In genomic region chr5:135457424-135458071, GRCh38 we compare ENCODE assay signal across 8 cellular contexts. TPM values are rescaled to one million over a fixed set of nuclear protein-coding genes. Genes with fewer than 3 reads are reported as not detected.
A peak's percentile ranks its signal among the peaks of the same experiment; 100 is the strongest.
DNase-seq lines count a peak whose midpoint lies in the region; ATAC-seq and TF ChIP-seq lines count a peak whose summit lies in the region.

No MANE protein-coding gene starts in this region.

- H3K27me3 Mint-ChIP-seq in WTC11 (ENCODE audit: low read depth): peaks cover 51% of the 10 kb centered on the region

- TF ChIP-seq CTCF in WTC11 (IDR thresholded peaks at IDR 0.05) (peak; percentile 73), liver (IDR thresholded peaks at IDR 0.05; ENCODE audit: low read depth, low read length, missing input control) (peak; percentile 69)

- H3K36me3 Mint-ChIP-seq in WTC11: no peaks in the 10 kb centered on the region

- peaks cover 0 to 2% (median 0%) of the 10 kb centered on the region in 4 donors for H3K4me1 ChIP-seq in liver (ENCODE audit: control insufficient read depth in 4 of 4, insufficient read depth in 4 of 4, low read length in 3 of 4)

- 46% methylated on average over 9 of the region's 9 CpGs for WGBS in liver

- no peak overlapping the region for H3K27ac Mint-ChIP-seq in WTC11

- peaks cover 3% of the 10 kb centered on the region; the same call in 1 of the 2 replicates for H3K4me1 Mint-ChIP-seq in WTC11

- H3K9me3 ChIP-seq in liver (ENCODE audit: control insufficient read depth in 4 of 4, low read length in 3 of 4): no peaks in the 10 kb centered on the region

- CTCF ChIA-PET in WTC11 (lab: Charles Lee): interaction anchor here (0.6 to 11.9 kb wide), 44 partner anchors 9 to 453 kb away, joined by 3 to 524 read pairs (median 4); partner anchors contain the start of genes CXCL14, DCANP1 and SLC25A48

- no peak overlapping the region for H3K9ac ChIP-seq in liver (ENCODE audit: low read depth in 1 of 2, low read length in 2 of 2)

- H3K4me3 Mint-ChIP-seq in WTC11: no peak overlapping the region

- peaks cover 0 to 8% (median 0%) of the 10 kb centered on the region in 4 donors for H3K27me3 ChIP-seq in liver (ENCODE audit: control insufficient read depth in 4 of 4, insufficient read depth in 4 of 4, low read length in 3 of 4)

- POLR2A ChIA-PET in WTC11 (lab: Charles Lee): interaction anchor here (1.0 kb wide), 1 partner anchor 18 kb away, joined by 3 read pairs; no protein-coding TSS in a partner anchor

- no peaks in the 10 kb centered on the region for H3K9me3 Mint-ChIP-seq in WTC11

- H3K27ac ChIP-seq in liver (ENCODE audit: low read depth in 1 of 2, low read length in 2 of 2): no peak overlapping the region

- no peaks in the 10 kb centered on the region for H3K36me3 ChIP-seq in liver (ENCODE audit: control insufficient read depth in 4 of 4, insufficient read depth in 3 of 4, low read depth in 1 of 4, low read length in 3 of 4)

- peak; percentile 57 to 77 for TF ChIP-seq RAD21 in liver (IDR thresholded peaks at IDR 0.05)

- no peak overlapping the region for H3K4me3 ChIP-seq in liver (ENCODE audit: low read depth in 1 of 3, low read length in 3 of 3)

- DNase-seq in NCI-H1417 (lab: John Stamatoyannopoulos, UW): peak; percentile 25 to 70 (median 59)
- no peak for DNase-seq in NCI-H1417 treated with DMSO at 0.1 percent for 48 hours (lab: John Stamatoyannopoulos, UW)
- DNase-seq in NCI-H1930 (lab: John Stamatoyannopoulos, UW): peak; percentile 34 to 41
- peak; percentile 88 for DNase-seq in WTC11 (ENCODE audit: low spot score)
- DNase-seq in cerebellar cortex (ENCODE audit: low spot score): peak; percentile 87
- DNase-seq in stimulated activated CD8-positive, alpha-beta memory T cell treated with anti-CD3 and anti-CD28 coated beads, Interleukin-12 subunit alpha, Interleukin-12 subunit beta, amount 100 ng/mL, for 1 hour (ENCODE audit: low read depth): peak; percentile 26

- ATAC-seq in HG02642 (IDR thresholded peaks at IDR 0.05; ENCODE audit: poor library complexity, unreplicated experiment) (peak; percentile 60), WTC11 (peak; percentile 81)

TF ChIP-seq in WTC11, 78 proteins besides CTCF, POLR2A, EP300 and RAD21:
- TF ChIP-seq FOXK1 (CRISPR knock-in tag; IDR thresholded peaks at IDR 0.05) (no peak), FOXP4 (CRISPR knock-in tag; IDR thresholded peaks at IDR 0.05) (no peak), MXD4 (CRISPR knock-in tag; IDR thresholded peaks at IDR 0.05; ENCODE audit: borderline replicate concordance) (no peak), HMGXB4 (CRISPR knock-in tag; IDR thresholded peaks at IDR 0.05) (0 out of 2 replicates have a peak, but pooled peaks have one; percentile 36), ZNF263 (CRISPR knock-in tag; IDR thresholded peaks at IDR 0.05; ENCODE audit: low read depth) (peak; percentile 88), ZNF121 (CRISPR knock-in tag; IDR thresholded peaks at IDR 0.05) (peak; percentile 58; the same call in 1 of the 2 replicates), ATF2 (CRISPR knock-in tag; IDR thresholded peaks at IDR 0.05; ENCODE audit: borderline replicate concordance, low read depth) (no peak)
TF ChIP-seq in WTC11: peak in this region for 3.

TF ChIP-seq in liver, 16 proteins besides CTCF, POLR2A, EP300 and RAD21:
- TF ChIP-seq ATF3 (IDR thresholded peaks at IDR 0.05) (no peak), FOXA1 (IDR thresholded peaks at IDR 0.05) (no peak), RXRA (IDR thresholded peaks at IDR 0.05) (no peak), FOXA2 (IDR thresholded peaks at IDR 0.05) (no peak), JUND (IDR thresholded peaks at IDR 0.05) (no peak), TAF1 (conservative IDR thresholded peaks at IDR 0.05) (no peak)

RNA-seq across cellular contexts. Expression of gene TIFAB, which starts 5.4 kb away (rescaled TPM):
- total RNA-seq in WTC11 (2021) (not detected in 3 replicates), liver (under 1 TPM in 1 of 2 donors, not detected in 1; 0.47 TPM)
- polyA plus RNA-seq in liver: under 1 TPM in 1 of 2 donors, not detected in 1; 0.02 TPM

RNA-seq across cellular contexts. Expression of gene DCANP1, which starts 10.4 kb away (rescaled TPM):
- not detected in 3 replicates for total RNA-seq in WTC11 (2021)
- total RNA-seq in liver: under 1 TPM in 1 of 2 donors, not detected in 1; 0.05 TPM
- polyA plus RNA-seq in liver: not detected

RNA-seq across cellular contexts. Expression of gene MACROH2A1, which starts 58.5 kb away (rescaled TPM):
- total RNA-seq in WTC11 (2021) (83.8 to 93.7 TPM (median 85.9 TPM) in 3 replicates), liver (100 to 1,000 TPM in 1 of 2 donors, 10 to 100 TPM in 1; 72.6 to 113 TPM)
- 10 to 100 TPM; 33.7 to 52.9 TPM for polyA plus RNA-seq in liver
